17 cellular contexts compared by ENCODE assay signal in the genomic region with DNA sequence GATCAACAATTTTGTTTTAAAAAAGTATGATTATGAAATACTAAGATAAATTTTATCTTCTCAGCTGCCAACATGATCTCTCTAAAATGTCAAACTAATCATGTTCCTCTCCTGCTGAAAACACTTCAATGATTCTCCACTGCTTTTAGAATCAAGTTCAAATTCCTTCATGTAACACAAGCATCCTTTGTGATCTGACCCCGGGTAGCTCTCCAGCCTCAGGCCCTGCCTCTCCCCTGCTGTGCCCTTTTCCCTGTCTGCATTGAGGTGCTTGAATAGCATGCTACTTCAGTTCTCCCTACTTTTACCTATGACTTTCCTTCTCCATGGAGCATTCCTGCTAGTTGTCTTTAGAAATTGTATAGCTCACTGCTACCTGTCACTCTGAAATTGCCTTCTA.
"Had no signal": no experiment of that assay in that cellular context is flagged by ENCODE, and none has a peak within 500 bp of the region (broad histone marks: within the 10 kb centered on the region; RNA-seq: fewer than 3 reads in every experiment).

No MANE protein-coding gene starts in this region.

- H3K4me3 ChIP-seq: esophagus squamous epithelium, hepatocyte, lung, prostate gland, sigmoid colon, testis had no signal

- H3K4me2 ChIP-seq: hepatocyte had no signal

- H3K36me3 ChIP-seq: esophagus squamous epithelium, prostate gland, sigmoid colon had no signal

- DNase-seq: activated CD4-positive, alpha-beta memory T cell treated with anti-CD3 and anti-CD28 coated beads, Interleukin-2, amount 10 ng/mL, durations not matched to agents 7 days and 5 days; activated CD4-positive, alpha-beta T cell treated with anti-CD3 and anti-CD28 coated beads for 48 hours; activated CD4-positive, CD25-positive, alpha-beta regulatory T cell; activated CD8-positive, alpha-beta memory T cell treated with anti-CD3 and anti-CD28 coated beads, Interleukin-2, amount 10 ng/mL, durations not matched to agents 7 days and 5 days; effector memory CD4-positive, alpha-beta T cell; esophagus squamous epithelium; immature natural killer cell; midbrain; sigmoid colon; stimulated activated CD4-positive, alpha-beta T cell treated with anti-CD3 and anti-CD28 coated beads, Interleukin-4, amount 100 ng/mL, for 24 hours; T-helper 1 cell; T-helper 9 cell; testis had no signal

- ATAC-seq: activated CD8-positive, alpha-beta memory T cell treated with anti-CD3 and anti-CD28 coated beads, Interleukin-2, amount 10 ng/mL, durations not matched to agents 7 days and 5 days; stimulated activated effector memory CD8-positive, alpha-beta T cell treated with anti-CD3 and anti-CD28 coated beads, Interleukin-12 subunit alpha, Interleukin-12 subunit beta, amount 100 ng/mL, for 72 hours had no signal

- H3K9me3 ChIP-seq: esophagus squamous epithelium, prostate gland, sigmoid colon, testis had no signal

- H3K27ac ChIP-seq: esophagus squamous epithelium, hepatocyte, testis had no signal

- H3K27me3 ChIP-seq: hepatocyte, sigmoid colon, testis had no signal

- H3K79me2 ChIP-seq: hepatocyte had no signal

- H2AFZ ChIP-seq: hepatocyte had no signal

- H3K4me1 ChIP-seq: esophagus squamous epithelium had no signal
